Comparison of ENCODE assay signal across 8 cellular contexts in genomic region chr1:235073968-235074334, GRCh38. TPM values are rescaled to one million over a fixed set of nuclear protein-coding genes. Genes with fewer than 3 reads are reported as not detected.
DNase-seq lines count a peak whose midpoint lies in the region; ATAC-seq and TF ChIP-seq lines count a peak whose summit lies in the region.

No MANE protein-coding gene starts in this region.

- H3K27ac ChIP-seq in body of pancreas (peak overlapping the region; percentile 93 to 99 (median 97)), muscle layer of duodenum (ENCODE audit: low read length) (peak overlapping the region; percentile 98)

- H3K4me3 Mint-ChIP-seq in CD14-positive monocyte: peak overlapping the region in 1 of 2 donors; percentile 20

- intact Hi-C loops in CD14-positive monocyte (cut with micrococcal nuclease): loop anchor here in 1 of 2 donors (2.0 to 10.0 kb wide), 2 partner anchors 93 to 349 kb away; no protein-coding TSS in a partner anchor
- intact Hi-C loops in body of pancreas (cut with DNase I): no loop called here
- intact Hi-C loops in posterior vena cava (cut with DNase I): loop anchor here in 1 of 2 donors (10.0 kb wide), 1 partner anchor 349 kb away; no protein-coding TSS in a partner anchor

- H3K36me3 Mint-ChIP-seq in CD14-positive monocyte: peaks cover 5 to 21% of the 10 kb centered on the region in 2 donors

- H3K36me3 ChIP-seq in body of pancreas (replicated peaks in 1 of 2; ENCODE audit: insufficient read depth in 1 of 2, low read depth in 2 of 2) (no peaks in the 10 kb centered on the region), muscle layer of duodenum (ENCODE audit: control insufficient read depth in 1 of 2, insufficient read depth in 2 of 2, low read length in 2 of 2) (peaks cover 0 to 5% of the 10 kb centered on the region in 2 donors)

- H3K27me3 ChIP-seq in body of pancreas (no peaks in the 10 kb centered on the region), muscle layer of duodenum (ENCODE audit: low read depth, low read length) (no peaks in the 10 kb centered on the region)

- peaks cover 0 to 2% (median 0%) of the 10 kb centered on the region in 7 donors for H3K9me3 Mint-ChIP-seq in CD14-positive monocyte

- TF ChIP-seq POLR2A in body of pancreas (IDR thresholded peaks at IDR 0.05): peak in 2 of 3 donors; percentile 34 to 53

- no peak overlapping the region for H3K4me3 ChIP-seq in body of pancreas
- H3K4me3 ChIP-seq in muscle layer of duodenum (ENCODE audit: low read depth in 1 of 2, low read length in 2 of 2): peak overlapping the region in 1 of 2 donors; percentile 34

- WGBS in body of pancreas, 2 donors: 0 to 20% methylated on average over 1 to 8 of the region's 8 CpGs

- DNase-seq in CD14-positive monocyte (ENCODE audit: low spot score) (no peak), HT-29 (ENCODE audit: low spot score) (peak; percentile 89), body of pancreas (peak; percentile 81 to 87 (median 84)), posterior vena cava (ENCODE audit: low spot score) (no peak)
- DNase-seq in stimulated activated CD4-positive, alpha-beta T cell treated with anti-CD3 and anti-CD28 coated beads, Interleukin-1b, Interleukin-23, amount 100 ng/mL, for 48 hours: no peak

- H3K27ac Mint-ChIP-seq in CD14-positive monocyte: peak overlapping the region; percentile 76 to 95 (median 91)

- peaks cover 42% of the 10 kb centered on the region for H3K4me1 Mint-ChIP-seq in CD14-positive monocyte

- ATAC-seq in body of pancreas: peak; percentile 47
- ATAC-seq in HG02588 (IDR thresholded peaks at IDR 0.05; ENCODE audit: unreplicated experiment): no peak
- no peak for ATAC-seq in GM19351 (IDR thresholded peaks at IDR 0.05; ENCODE audit: unreplicated experiment)

- H3K9me3 ChIP-seq in body of pancreas (no peaks in the 10 kb centered on the region), muscle layer of duodenum (ENCODE audit: control insufficient read depth in 1 of 2, low read length in 2 of 2) (no peaks in the 10 kb centered on the region)

- H3K27me3 Mint-ChIP-seq in CD14-positive monocyte (ENCODE audit: low read depth in 3 of 3): peaks cover 0 to 3% (median 3%) of the 10 kb centered on the region in 3 donors

- peaks cover 88% of the 10 kb centered on the region for H3K4me1 ChIP-seq in body of pancreas
- H3K4me1 ChIP-seq in muscle layer of duodenum (ENCODE audit: control insufficient read depth in 1 of 2, insufficient read depth in 2 of 2, low read length in 2 of 2): peaks cover 28 to 29% of the 10 kb centered on the region in 2 donors

- no peak for TF ChIP-seq CTCF in CD14-positive monocyte (IDR thresholded peaks at IDR 0.05)
- TF ChIP-seq CTCF in body of pancreas (IDR thresholded peaks at IDR 0.05): no peak

RNA-seq across cellular contexts. Expression of gene TOMM20, which starts 54.7 kb away (rescaled TPM):
- polyA plus RNA-seq in CD14-positive monocyte: 10 to 100 TPM; 31.5 to 34.8 TPM
- total RNA-seq in HT-29 (2014; rRNA removed; shearing (Covaris generic)): 47.0 and 49.0 TPM in 2 replicates
- 10 to 100 TPM; 54.7 to 75.2 TPM for total RNA-seq in body of pancreas
- total RNA-seq in posterior vena cava: 10 to 100 TPM; 75.4 to 86.2 TPM

Comparison
In these comparisons a context has a peak if more than half of its experiments do, and no peak if none do; other contexts are left out.
1. DNase-seq: peak in HT-29 (single experiment) and body of pancreas (4 of 4); none in CD14-positive monocyte (single experiment), posterior vena cava (single experiment) and stimulated activated CD4-positive, alpha-beta T cell treated with anti-CD3 and anti-CD28 coated beads, Interleukin-1b, Interleukin-23, amount 100 ng/mL, for 48 hours (single experiment).